ENCODE assay signal across 8 cellular contexts in genomic region chr2:231483398-231484329, GRCh38. TPM values are rescaled to one million over a fixed set of nuclear protein-coding genes. Genes with fewer than 3 reads are reported as not detected.
DNase-seq lines count a peak whose midpoint lies in the region; ATAC-seq and TF ChIP-seq lines count a peak whose summit lies in the region.

No MANE protein-coding gene starts in this region.

- H3K4me1 Mint-ChIP-seq in Calu3 (ENCODE audit: low read depth, unreplicated experiment) (no peaks in the 10 kb centered on the region), immature natural killer cell (peaks cover 12 to 13% of the 10 kb centered on the region in 2 donors), osteocyte (ENCODE audit: unreplicated experiment) (no peaks in the 10 kb centered on the region)
- peaks cover 13% of the 10 kb centered on the region for H3K4me1 Mint-ChIP-seq in activated naive CD4-positive, alpha-beta T cell treated with anti-CD3 and anti-CD28 coated beads, Interleukin-2, amount 50 U/mL, for 24 hours

- no peak for DNase-seq in Calu3
- peak; percentile 68 for DNase-seq in NB4 (ENCODE audit: low read depth)
- DNase-seq in immature natural killer cell = peak; percentile 67 to 76 (median 68)
- peak; percentile 6 to 25 for DNase-seq in stimulated activated CD8-positive, alpha-beta memory T cell treated with anti-CD3 and anti-CD28 coated beads, Interleukin-7, amount 100 ng/mL, for 48 hours (ENCODE audit: extremely low read depth in 1 of 2, low read depth in 1 of 2)
- DNase-seq in SW 1271 (lab: John Stamatoyannopoulos, UW) = no peak
- no peak for DNase-seq in osteocyte (ENCODE audit: extremely low spot score, unreplicated experiment)

- ATAC-seq in HG03439 (IDR thresholded peaks at IDR 0.05; ENCODE audit: unreplicated experiment) = no peak

- H3K27me3 Mint-ChIP-seq in Calu3 (ENCODE audit: unreplicated experiment) = peaks cover 23% of the 10 kb centered on the region
- H3K27me3 Mint-ChIP-seq in activated naive CD4-positive, alpha-beta T cell treated with anti-CD3 and anti-CD28 coated beads, Interleukin-2, amount 50 U/mL, for 24 hours = no peaks in the 10 kb centered on the region
- H3K27me3 Mint-ChIP-seq in immature natural killer cell (ENCODE audit: low read depth in 3 of 3) = peaks cover 0 to 8% (median 0%) of the 10 kb centered on the region in 3 donors
- H3K27me3 Mint-ChIP-seq in osteocyte (ENCODE audit: unreplicated experiment) = no peaks in the 10 kb centered on the region

- peak overlapping the region; percentile 48 for H3K4me3 Mint-ChIP-seq in Calu3 (ENCODE audit: low read depth, unreplicated experiment)
- peak overlapping the region; percentile 85 for H3K4me3 Mint-ChIP-seq in activated naive CD4-positive, alpha-beta T cell treated with anti-CD3 and anti-CD28 coated beads, Interleukin-2, amount 50 U/mL, for 24 hours
- peak overlapping the region; percentile 58 to 78 (median 74) for H3K4me3 Mint-ChIP-seq in immature natural killer cell
- H3K4me3 Mint-ChIP-seq in osteocyte (ENCODE audit: unreplicated experiment) = no peak overlapping the region

- no TSS peak for BruUV-seq in Calu3 (replicated peaks; lab: Mats Ljungman, UMichigan)

- intact Hi-C loops in Calu3 (cut with micrococcal nuclease; ENCODE audit: unreplicated experiment) = no loop called here

- CTCF ChIA-PET in Calu3 (lab: Charles Lee) = interaction anchor here (1.0 to 2.0 kb wide), 5 partner anchors 16 to 118 kb away, joined by 4 to 11 read pairs (median 5); partner anchors contain the start of gene NCL

- TF ChIP-seq CTCF in Calu3 (IDR thresholded peaks at IDR 0.05; ENCODE audit: unreplicated experiment) (no peak), NB4 (IDR thresholded peaks at IDR 0.05; ENCODE audit: low read depth, low read length) (peak; percentile 14), osteocyte (IDR thresholded peaks at IDR 0.05) (no peak)

- no peak overlapping the region for H3K27ac Mint-ChIP-seq in Calu3 (ENCODE audit: unreplicated experiment)
- peak overlapping the region; percentile 92 for H3K27ac Mint-ChIP-seq in activated naive CD4-positive, alpha-beta T cell treated with anti-CD3 and anti-CD28 coated beads, Interleukin-2, amount 50 U/mL, for 24 hours
- peak overlapping the region; percentile 64 to 92 (median 84) for H3K27ac Mint-ChIP-seq in immature natural killer cell
- no peak overlapping the region for H3K27ac Mint-ChIP-seq in osteocyte (ENCODE audit: unreplicated experiment)

- H3K4me3 ChIP-seq in NB4 (ENCODE audit: low read depth, low read length) = peak overlapping the region; percentile 57

- TF ChIP-seq POLR2A in NB4 (IDR thresholded peaks at IDR 0.05; ENCODE audit: extremely low read depth, insufficient read length) = no peak

- H3K9me3 Mint-ChIP-seq in Calu3 (ENCODE audit: low read depth, unreplicated experiment) = no peaks in the 10 kb centered on the region
- no peaks in the 10 kb centered on the region for H3K9me3 Mint-ChIP-seq in activated naive CD4-positive, alpha-beta T cell treated with anti-CD3 and anti-CD28 coated beads, Interleukin-2, amount 50 U/mL, for 24 hours
- no peaks in the 10 kb centered on the region for H3K9me3 Mint-ChIP-seq in immature natural killer cell
- no peaks in the 10 kb centered on the region for H3K9me3 Mint-ChIP-seq in osteocyte (ENCODE audit: unreplicated experiment)

- H3K36me3 Mint-ChIP-seq in Calu3 (ENCODE audit: insufficient read depth, unreplicated experiment) = peaks cover 6% of the 10 kb centered on the region
- H3K36me3 Mint-ChIP-seq in activated naive CD4-positive, alpha-beta T cell treated with anti-CD3 and anti-CD28 coated beads, Interleukin-2, amount 50 U/mL, for 24 hours = no peaks in the 10 kb centered on the region
- no peaks in the 10 kb centered on the region for H3K36me3 Mint-ChIP-seq in immature natural killer cell
- H3K36me3 Mint-ChIP-seq in osteocyte (ENCODE audit: unreplicated experiment) = no peaks in the 10 kb centered on the region

RNA-seq across cellular contexts. Expression of gene NCL, which starts 19.4 kb away (rescaled TPM):
- total RNA-seq in Calu3 (2022) (694 and 719 TPM in 2 replicates), osteocyte (407 and 421 TPM in 2 replicates)
- polyA plus RNA-seq in immature natural killer cell = 100 to 1,000 TPM; 110 to 602 (median 239) TPM

RNA-seq across cellular contexts. Expression of gene NMUR1, which starts 46.6 kb away (rescaled TPM):
- not detected in 2 replicates for total RNA-seq in Calu3 (2022)
- 10 to 100 TPM; 34.6 to 54.4 (median 37.2) TPM for polyA plus RNA-seq in immature natural killer cell
- not detected in 2 replicates for total RNA-seq in osteocyte

Comparison
In these comparisons a context has a peak if more than half of its experiments do, and no peak if none do; other contexts are left out.
1. DNase-seq: peak in NB4 (single experiment), immature natural killer cell (3 of 3) and stimulated activated CD8-positive, alpha-beta memory T cell treated with anti-CD3 and anti-CD28 coated beads, Interleukin-7, amount 100 ng/mL, for 48 hours (2 of 2); none in Calu3 (single experiment), SW 1271 (0 of 2) and osteocyte (single experiment).
2. H3K27ac Mint-ChIP-seq: peak in activated naive CD4-positive, alpha-beta T cell treated with anti-CD3 and anti-CD28 coated beads, Interleukin-2, amount 50 U/mL, for 24 hours (single experiment) and immature natural killer cell (6 of 6); none in Calu3 (single experiment) and osteocyte (single experiment).